In the genomic region with DNA sequence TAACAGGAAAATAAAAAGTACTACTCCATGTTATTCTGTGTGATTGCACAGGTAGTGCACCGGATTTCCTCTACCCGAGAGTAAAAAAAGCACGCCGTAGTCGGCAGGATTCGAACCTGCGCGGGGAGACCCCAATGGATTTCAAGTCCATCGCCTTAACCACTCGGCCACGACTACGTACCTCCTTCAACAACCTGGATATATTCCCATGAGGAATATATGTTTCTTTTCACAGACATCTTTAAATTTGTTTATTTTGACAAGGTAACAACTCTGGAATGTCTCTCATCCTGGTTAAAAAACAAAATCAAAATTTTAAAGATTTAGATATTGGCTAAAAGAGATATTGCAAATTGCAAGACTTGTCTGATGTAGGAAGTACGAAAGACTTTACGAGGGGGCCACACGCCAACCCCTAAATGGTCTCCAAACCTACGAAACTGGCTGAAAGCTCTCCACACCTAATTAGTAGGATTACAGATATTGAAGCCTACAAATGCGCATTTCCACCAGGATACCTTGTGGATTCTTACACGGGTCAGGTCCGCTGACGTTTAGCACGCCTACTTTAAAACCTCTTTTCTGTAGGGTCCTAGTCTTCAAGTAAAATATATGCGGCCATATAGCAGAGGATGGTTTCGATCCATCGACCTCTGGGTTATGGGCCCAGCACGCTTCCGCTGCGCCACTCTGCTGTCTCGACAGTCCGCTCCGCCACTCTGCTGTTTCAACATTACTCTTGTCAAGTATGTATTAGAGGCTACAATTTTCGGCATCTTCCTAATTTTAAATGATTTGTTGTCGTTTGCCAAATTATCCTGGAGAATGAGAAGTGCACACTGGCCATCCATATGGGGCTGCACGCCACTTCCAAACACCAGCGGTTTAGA, we compare ENCODE assay signal across 8 cellular contexts. TPM values are rescaled to one million over a fixed set of nuclear protein-coding genes. Genes with fewer than 3 reads are reported as not detected.
DNase-seq lines count a peak whose midpoint lies in the region; ATAC-seq lines count a peak whose summit lies in the region.

No MANE protein-coding gene starts in this region.

- peak; percentile 51 for ATAC-seq in HG02852 (IDR thresholded peaks at IDR 0.05; ENCODE audit: unreplicated experiment)
- peak; percentile 74 to 78 for ATAC-seq in activated CD4-positive, CD25-positive, alpha-beta regulatory T cell treated with anti-CD3 and anti-CD28 coated beads, Interleukin-2, amount 50 U/mL, for 24 hours
- ATAC-seq in left colon, result peak; percentile 77
- ATAC-seq in GM18517 (IDR thresholded peaks at IDR 0.05; ENCODE audit: unreplicated experiment), result no peak

- DNase-seq in EH (ENCODE audit: low read depth) (peak; percentile 89), NCI-H2227 treated with DMSO at 0.1 percent for 48 hours (lab: John Stamatoyannopoulos, UW) (peak; percentile 90), cerebellar cortex (ENCODE audit: low spot score) (peak; percentile 91), left colon (peak; percentile 79 to 81)
- peak; percentile 61 to 78 (median 75) for DNase-seq in stimulated activated CD4-positive, alpha-beta T cell treated with anti-CD3 and anti-CD28 coated beads, Interleukin-1b, Interleukin-23, amount 100 ng/mL, for 24 hours (ENCODE audit: low read depth in 4 of 4, low spot score in 1 of 4)

- intact Hi-C loops in left colon (cut with DNase I, micrococcal nuclease), result no loop called here

RNA-seq across cellular contexts. Expression of a gene that starts 52.3 kb away (rescaled TPM):
- total RNA-seq in left colon, result 10 to 100 TPM; 17.6 to 35.1 TPM
